Comparison of ENCODE assay signal across 27 cellular contexts in the genomic region with DNA sequence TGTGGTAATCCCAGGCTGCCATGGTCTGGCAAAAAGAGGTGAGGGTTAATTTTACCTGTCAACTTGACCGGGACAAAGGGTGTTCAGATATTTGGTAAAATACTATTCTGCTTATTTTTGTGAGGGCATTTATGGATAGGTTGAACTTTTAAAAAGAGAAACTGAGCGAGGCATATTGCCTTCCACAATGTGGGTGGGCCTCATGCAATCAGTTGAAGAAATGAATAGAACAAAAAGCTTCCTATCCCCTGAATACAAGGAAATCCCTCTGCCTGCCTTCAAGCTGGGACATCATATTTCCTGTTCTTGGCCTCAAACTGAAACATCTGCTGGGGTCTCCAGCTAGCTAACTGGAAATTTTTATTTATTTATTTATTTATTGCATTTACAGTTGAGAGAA.
"Had no signal": no experiment of that assay in that cellular context is flagged by ENCODE, and none has a peak within 500 bp of the region (broad histone marks: within the 10 kb centered on the region; RNA-seq: fewer than 3 reads in every experiment).

No MANE protein-coding gene starts in this region.

- H3K4me3 ChIP-seq: colonic mucosa, coronary artery, dorsolateral prefrontal cortex, esophagus squamous epithelium, gastrocnemius medialis, gastroesophageal sphincter, heart left ventricle, heart right ventricle, hepatocyte had no signal

- H3K27ac ChIP-seq: colonic mucosa, coronary artery, dorsolateral prefrontal cortex, epithelial cell of prostate, esophagus squamous epithelium, foreskin keratinocyte, gastrocnemius medialis, gastroesophageal sphincter, heart left ventricle, heart right ventricle, hepatocyte had no signal

- H3K4me1 ChIP-seq: colonic mucosa, esophagus squamous epithelium, foreskin keratinocyte, gastrocnemius medialis, gastroesophageal sphincter, heart left ventricle, heart right ventricle had no signal

- H3K27me3 ChIP-seq: colonic mucosa, esophagus squamous epithelium, foreskin keratinocyte, gastrocnemius medialis, gastroesophageal sphincter, heart left ventricle, hepatocyte had no signal

- H3K9me3 ChIP-seq: colonic mucosa, esophagus squamous epithelium, gastrocnemius medialis, gastroesophageal sphincter, heart left ventricle had no signal

- H3K36me3 ChIP-seq: colonic mucosa, esophagus squamous epithelium, gastrocnemius medialis, gastroesophageal sphincter, heart left ventricle, heart right ventricle had no signal

- FAIRE-seq: colon, endometrium, endothelial cell of umbilical vein had no signal

- ATAC-seq: effector memory CD8-positive, alpha-beta T cell; esophagus mucosa; foreskin keratinocyte; gastrocnemius medialis; gastroesophageal sphincter; heart left ventricle; heart right ventricle had no signal

- H3K4me2 ChIP-seq: hepatocyte had no signal

- H2AFZ ChIP-seq: hepatocyte had no signal

- DNase-seq: colonic mucosa; cortex of kidney; dermis blood vessel endothelial cell; dorsolateral prefrontal cortex; effector CD4-positive, alpha-beta T cell; effector CD8-positive, alpha-beta T cell; effector memory CD4-positive, alpha-beta T cell; effector memory CD8-positive, alpha-beta T cell; endodermal cell; erythroblast; esophagus squamous epithelium; foreskin fibroblast; foreskin keratinocyte; foreskin melanocyte; gastrocnemius medialis; glutamatergic neuron; head of caudate nucleus; heart left ventricle; heart right ventricle had no signal

- H3K79me2 ChIP-seq: hepatocyte had no signal
